ENCODE assay signal across 9 cellular contexts in genomic region chr7:158824028-158824427, GRCh38. TPM values are rescaled to one million over a fixed set of nuclear protein-coding genes. Genes with fewer than 3 reads are reported as not detected.
DNase-seq lines count a peak whose midpoint lies in the region; ATAC-seq and TF ChIP-seq lines count a peak whose summit lies in the region.
"Had no signal": no experiment of that assay in that cellular context is flagged by ENCODE, and none has a peak within 500 bp of the region (broad histone marks: within the 10 kb centered on the region; RNA-seq: fewer than 3 reads in every experiment).

No MANE protein-coding gene starts in this region.

- peak overlapping the region; percentile 11 for H3K27ac Mint-ChIP-seq in activated T-helper 17 cell treated with anti-CD3 and anti-CD28 coated beads, Interleukin-2, amount 50 U/mL, for 72 hours
- H3K27ac Mint-ChIP-seq in endothelial cell (ENCODE audit: unreplicated experiment): no peak overlapping the region

- intact Hi-C loops in sciatic nerve (cut with DNase I): no loop called here

- peaks cover 44% of the 10 kb centered on the region for H3K36me3 Mint-ChIP-seq in activated T-helper 17 cell treated with anti-CD3 and anti-CD28 coated beads, Interleukin-2, amount 50 U/mL, for 72 hours (ENCODE audit: low read depth)
- no peaks in the 10 kb centered on the region for H3K36me3 Mint-ChIP-seq in endothelial cell (ENCODE audit: low read depth, unreplicated experiment)

- H3K79me2 ChIP-seq in Loucy (ENCODE audit: insufficient read depth, low read length): peaks cover 96% of the 10 kb centered on the region

- H3K4me3 Mint-ChIP-seq in activated T-helper 17 cell treated with anti-CD3 and anti-CD28 coated beads, Interleukin-2, amount 50 U/mL, for 72 hours: peak overlapping the region; percentile 84
- no peak overlapping the region for H3K4me3 Mint-ChIP-seq in endothelial cell (ENCODE audit: unreplicated experiment)
- H3K4me3 Mint-ChIP-seq: neural crest cell had no signal

- no peaks in the 10 kb centered on the region for H3K36me3 ChIP-seq in Loucy (ENCODE audit: insufficient read depth, low read length)

- H3K27me3 ChIP-seq in Loucy (ENCODE audit: insufficient read depth, low read length, poor library complexity, severe bottlenecking): no peaks in the 10 kb centered on the region

- H4K20me1 ChIP-seq in Loucy (ENCODE audit: insufficient read depth, low read length, poor library complexity, severe bottlenecking): peaks cover 9% of the 10 kb centered on the region

- peaks cover 38% of the 10 kb centered on the region for H3K4me1 Mint-ChIP-seq in activated T-helper 17 cell treated with anti-CD3 and anti-CD28 coated beads, Interleukin-2, amount 50 U/mL, for 72 hours
- H3K4me1 Mint-ChIP-seq in endothelial cell (ENCODE audit: unreplicated experiment): peaks cover 24% of the 10 kb centered on the region

- peaks cover 71% of the 10 kb centered on the region for H3K4me1 ChIP-seq in Loucy (ENCODE audit: insufficient read depth, low read length, poor library complexity, severe bottlenecking)

- H3K9me2 ChIP-seq in Loucy (replicated peaks; ENCODE audit: low read depth, low read length): no peaks in the 10 kb centered on the region

- no peaks in the 10 kb centered on the region for H3K27me3 Mint-ChIP-seq in activated T-helper 17 cell treated with anti-CD3 and anti-CD28 coated beads, Interleukin-2, amount 50 U/mL, for 72 hours
- H3K27me3 Mint-ChIP-seq in endothelial cell (ENCODE audit: unreplicated experiment): peaks cover 3% of the 10 kb centered on the region

- H3K9me3 Mint-ChIP-seq in activated T-helper 17 cell treated with anti-CD3 and anti-CD28 coated beads, Interleukin-2, amount 50 U/mL, for 72 hours: no peaks in the 10 kb centered on the region
- H3K9me3 Mint-ChIP-seq in endothelial cell (ENCODE audit: unreplicated experiment): no peaks in the 10 kb centered on the region
- H3K9me3 Mint-ChIP-seq: neural crest cell had no signal

- H3K9ac ChIP-seq in Loucy (ENCODE audit: low read depth, low read length, poor library complexity, severe bottlenecking): peak overlapping the region; percentile 89

- ATAC-seq in GM21825 (IDR thresholded peaks at IDR 0.05; ENCODE audit: unreplicated experiment) (peak; percentile 77), sciatic nerve (no peak)
- ATAC-seq in activated T-helper 17 cell treated with anti-CD3 and anti-CD28 coated beads, Interleukin-2, amount 50 U/mL, for 72 hours (replicated peaks): peak; percentile 71

- in situ Hi-C loops in GM13976 (cut with MboI; ENCODE audit: low sequenced_read_pairs, unreplicated experiment): no loop called here

- TF ChIP-seq CTCF in GM13976 (IDR thresholded peaks at IDR 0.05; ENCODE audit: borderline replicate concordance, control extremely low read depth, extremely low read depth, insufficient read depth, missing control alignments) (no peak), Loucy (conservative IDR thresholded peaks at IDR 0.05; ENCODE audit: low read length) (no peak), endothelial cell (IDR thresholded peaks at IDR 0.05; ENCODE audit: unreplicated experiment) (no peak)

- peak overlapping the region; percentile 77 for H3K4me3 ChIP-seq in Loucy (ENCODE audit: low read length, poor library complexity, severe bottlenecking)

- no peak overlapping the region for H2AFZ ChIP-seq in Loucy (ENCODE audit: low read length)

- H3K9me3 ChIP-seq in Loucy (ENCODE audit: insufficient read depth, low read depth, low read length): no peaks in the 10 kb centered on the region

- H3F3A ChIP-seq in Loucy (ENCODE audit: low read depth): peaks cover 11% of the 10 kb centered on the region; the same call in 1 of the 2 replicates

- H3K4me2 ChIP-seq in Loucy (ENCODE audit: low read depth, low read length, poor library complexity, severe bottlenecking): peak overlapping the region; percentile 93

- DNase-seq in GM13976 (ENCODE audit: low spot score) (peak; percentile 72), endothelial cell (ENCODE audit: low spot score) (no peak), sciatic nerve (ENCODE audit: low spot score) (no peak), ecto neural progenitor cell (ENCODE audit: low spot score) (no peak)
- DNase-seq in stimulated activated CD8-positive, alpha-beta memory T cell treated with anti-CD3 and anti-CD28 coated beads, Interleukin-4, amount 100 ng/mL, for 24 hours (ENCODE audit: low read depth): peak; percentile 45

RNA-seq across cellular contexts. Expression of gene ESYT2, which starts 5.3 kb away (rescaled TPM):
- total RNA-seq in activated T-helper 17 cell treated with anti-CD3 and anti-CD28 coated beads, Interleukin-2, amount 50 U/mL, for 72 hours: 100 to 1,000 TPM in 1 of 2 donors, 10 to 100 TPM in 1; 63.0 to 119 TPM
- total RNA-seq in endothelial cell (ENCODE audit: unreplicated experiment) (31.8 TPM), sciatic nerve (103 TPM)

RNA-seq across cellular contexts. Expression of gene DYNC2I1, which starts 32.3 kb away (rescaled TPM):
- 10 to 100 TPM; 13.5 to 41.1 TPM for total RNA-seq in activated T-helper 17 cell treated with anti-CD3 and anti-CD28 coated beads, Interleukin-2, amount 50 U/mL, for 72 hours
- total RNA-seq in endothelial cell (ENCODE audit: unreplicated experiment) (25.9 TPM), sciatic nerve (29.6 TPM)

Comparison
In these comparisons a context has a peak if more than half of its experiments do, and no peak if none do; other contexts are left out.
1. DNase-seq: peak in GM13976 (single experiment) and stimulated activated CD8-positive, alpha-beta memory T cell treated with anti-CD3 and anti-CD28 coated beads, Interleukin-4, amount 100 ng/mL, for 24 hours (single experiment); none in endothelial cell (single experiment), sciatic nerve (single experiment) and ecto neural progenitor cell (single experiment).